ENCODE assay signal across 1 cellular context in the genomic region with DNA sequence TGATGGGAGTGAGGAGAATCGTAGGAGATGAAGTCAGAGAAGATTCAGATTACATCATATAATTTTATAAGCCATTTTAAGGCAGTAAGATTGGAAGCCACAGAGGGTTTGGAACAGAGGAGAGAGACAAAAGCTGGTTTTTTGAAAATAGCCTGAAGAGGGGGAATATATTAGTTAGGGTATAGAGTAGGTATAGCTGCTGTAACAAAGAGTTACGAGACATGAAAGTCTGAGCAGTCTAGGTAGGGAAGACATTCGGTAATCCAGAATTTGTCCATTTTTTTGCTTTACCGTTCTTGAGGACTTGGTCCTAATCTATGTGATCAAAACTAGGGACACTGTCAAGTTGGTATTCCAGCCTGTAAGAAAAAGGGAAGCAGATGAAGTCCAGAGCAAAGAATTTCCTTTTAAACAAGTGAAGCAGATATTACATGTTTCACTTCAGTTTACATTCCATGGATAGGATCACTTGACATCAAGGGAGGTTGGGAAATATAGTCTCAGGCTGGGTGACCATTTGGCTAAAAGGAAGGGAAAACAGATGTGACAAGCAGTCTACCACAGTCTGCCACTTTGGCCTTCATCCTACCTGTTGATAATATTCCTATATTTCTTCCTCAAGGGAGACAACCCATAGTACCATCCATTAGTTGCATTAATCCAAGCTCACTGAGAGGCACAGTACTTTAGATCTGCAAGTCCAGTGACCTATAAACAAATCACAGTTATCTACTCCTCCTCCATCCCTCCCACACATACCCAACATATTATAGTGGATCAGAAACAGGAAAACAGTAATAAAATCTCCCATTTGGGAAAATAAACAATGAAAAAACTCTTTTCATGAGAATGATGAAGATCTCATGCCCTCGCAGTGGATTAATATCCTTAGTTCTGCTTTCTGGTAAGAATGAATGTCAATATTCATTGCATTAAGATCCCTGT.
TF ChIP-seq lines count a peak whose summit lies in the region.

No MANE protein-coding gene starts in this region.

TF ChIP-seq in HEK293, 187 proteins besides CTCF, POLR2A, EP300 and RAD21 (continued from another document):
- TF ChIP-seq, protein P1, sequence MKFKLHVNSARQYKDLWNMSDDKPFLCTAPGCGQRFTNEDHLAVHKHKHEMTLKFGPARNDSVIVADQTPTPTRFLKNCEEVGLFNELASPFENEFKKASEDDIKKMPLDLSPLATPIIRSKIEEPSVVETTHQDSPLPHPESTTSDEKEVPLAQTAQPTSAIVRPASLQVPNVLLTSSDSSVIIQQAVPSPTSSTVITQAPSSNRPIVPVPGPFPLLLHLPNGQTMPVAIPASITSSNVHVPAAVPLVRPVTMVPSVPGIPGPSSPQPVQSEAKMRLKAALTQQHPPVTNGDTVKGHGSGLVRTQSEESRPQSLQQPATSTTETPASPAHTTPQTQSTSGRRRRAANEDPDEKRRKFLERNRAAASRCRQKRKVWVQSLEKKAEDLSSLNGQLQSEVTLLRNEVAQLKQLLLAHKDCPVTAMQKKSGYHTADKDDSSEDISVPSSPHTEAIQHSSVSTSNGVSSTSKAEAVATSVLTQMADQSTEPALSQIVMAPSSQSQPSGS (tag by site-specific recombination; IDR thresholded peaks at IDR 0.05; ENCODE audit: low read depth): peak; percentile 37; the same call in 1 of the 2 replicates
- TF ChIP-seq ZFHX2 (tag by site-specific recombination; conservative IDR thresholded peaks at IDR 0.05) (peak; percentile 46), SCRT2 (tag by site-specific recombination; IDR thresholded peaks at IDR 0.05) (peak; percentile 64), ZNF704 (tag by site-specific recombination; IDR thresholded peaks at IDR 0.05) (no peak)
